Comparison of ENCODE assay signal across 8 cellular contexts in genomic region chr1:27522148-27522859, GRCh38. TPM values are rescaled to one million over a fixed set of nuclear protein-coding genes. Genes with fewer than 3 reads are reported as not detected.
A peak's percentile ranks its signal among the peaks of the same experiment; 100 is the strongest.
DNase-seq lines count a peak whose midpoint lies in the region; ATAC-seq lines count a peak whose summit lies in the region.

No MANE protein-coding gene starts in this region.

- no peaks in the 10 kb centered on the region for H3K36me3 ChIP-seq in mucosa of rectum (ENCODE audit: control insufficient read depth in 2 of 2, insufficient read depth in 2 of 2, low read length in 2 of 2)

- no peak for ATAC-seq in GM21447 (IDR thresholded peaks at IDR 0.05; ENCODE audit: unreplicated experiment)
- no peak for ATAC-seq in GM21526 (IDR thresholded peaks at IDR 0.05; ENCODE audit: low FRiP score, unreplicated experiment)

- peak; percentile 87 for DNase-seq in G401 (ENCODE audit: low spot score)
- peak; percentile 56 for DNase-seq in T follicular helper cell (ENCODE audit: low read depth)
- DNase-seq in activated naive CD8-positive, alpha-beta T cell treated with anti-CD3 and anti-CD28 coated beads, Interleukin-2, amount 50 U/mL, for 16 hours (ENCODE audit: low read depth, low spot score) = peak; percentile 37
- DNase-seq in substantia nigra (lab: John Stamatoyannopoulos, UW) = peak in 14 of 49 donors; percentile 15 to 84 (median 31)
- no peak for DNase-seq in SKM-1 treated with dmso at 0.1 percent for 144 hours (lab: John Stamatoyannopoulos, UW; ENCODE audit: unreplicated experiment)

- peak overlapping the region; percentile 8 to 50 for H3K9ac ChIP-seq in mucosa of rectum (ENCODE audit: low read depth in 1 of 2, low read length in 2 of 2)

- in situ Hi-C loops in G401 (cut with HindIII; ENCODE audit: low sequenced_read_pairs) = no loop called here

- no peaks in the 10 kb centered on the region for H3K27me3 ChIP-seq in mucosa of rectum (ENCODE audit: control insufficient read depth in 2 of 2, insufficient read depth in 2 of 2, low read length in 2 of 2)

- H3K9me3 ChIP-seq in mucosa of rectum (ENCODE audit: control insufficient read depth in 2 of 2, low read length in 2 of 2) = no peaks in the 10 kb centered on the region

- H3K4me3 ChIP-seq in mucosa of rectum (ENCODE audit: low read length in 2 of 2) = no peak overlapping the region

- H3K4me1 ChIP-seq in mucosa of rectum (ENCODE audit: control insufficient read depth in 2 of 2, insufficient read depth in 2 of 2, low read length in 2 of 2) = peaks cover 59 to 88% of the 10 kb centered on the region in 2 donors

- H3K27ac ChIP-seq in mucosa of rectum (ENCODE audit: low read depth in 2 of 2, low read length in 2 of 2) = peak overlapping the region in 1 of 2 donors; percentile 43
- H3K27ac ChIP-seq in substantia nigra (ENCODE audit: low read depth, low read length, poor library complexity, severe bottlenecking) = peak overlapping the region; percentile 76

RNA-seq across cellular contexts. Expression of gene WASF2, which starts 32.3 kb away (rescaled TPM):
- 10.4 and 14.2 TPM in 2 replicates for total RNA-seq in G401 (2014; rRNA removed; shearing (Covaris generic))
